1 cellular context compared by ENCODE assay signal in the genomic region with DNA sequence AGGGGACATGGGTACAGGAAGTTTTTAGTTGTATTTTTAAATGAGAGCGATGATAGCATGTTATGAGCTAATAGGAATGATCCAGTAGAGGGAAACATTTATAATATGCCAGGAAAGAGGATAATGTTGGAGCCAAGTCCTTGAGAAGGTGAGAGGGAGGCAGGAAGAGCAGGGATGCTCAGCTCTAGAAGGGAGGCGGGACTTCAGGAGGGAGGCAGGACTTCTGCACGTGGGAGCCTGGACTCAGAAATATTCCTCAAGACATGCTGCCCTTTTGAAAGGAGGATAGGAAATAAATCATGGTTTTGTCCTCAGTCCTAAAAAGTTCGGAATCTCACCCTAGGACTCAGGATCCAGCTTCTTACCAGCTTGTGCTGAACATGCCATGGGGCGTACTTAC.
TF ChIP-seq lines count a peak whose summit lies in the region.

No MANE protein-coding gene starts in this region.

TF ChIP-seq in IMR-90, 13 proteins besides CTCF, POLR2A, EP300 and RAD21:
- TF ChIP-seq, protein P1, sequence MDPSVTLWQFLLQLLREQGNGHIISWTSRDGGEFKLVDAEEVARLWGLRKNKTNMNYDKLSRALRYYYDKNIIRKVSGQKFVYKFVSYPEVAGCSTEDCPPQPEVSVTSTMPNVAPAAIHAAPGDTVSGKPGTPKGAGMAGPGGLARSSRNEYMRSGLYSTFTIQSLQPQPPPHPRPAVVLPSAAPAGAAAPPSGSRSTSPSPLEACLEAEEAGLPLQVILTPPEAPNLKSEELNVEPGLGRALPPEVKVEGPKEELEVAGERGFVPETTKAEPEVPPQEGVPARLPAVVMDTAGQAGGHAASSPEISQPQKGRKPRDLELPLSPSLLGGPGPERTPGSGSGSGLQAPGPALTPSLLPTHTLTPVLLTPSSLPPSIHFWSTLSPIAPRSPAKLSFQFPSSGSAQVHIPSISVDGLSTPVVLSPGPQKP (IDR thresholded peaks at IDR 0.05; ENCODE audit: borderline replicate concordance, low read depth, low read length), result no peak
- 0 out of 2 replicates have a peak, but pooled peaks have one; percentile 3 for TF ChIP-seq MXI1 (IDR thresholded peaks at IDR 0.05; ENCODE audit: borderline replicate concordance, low read depth, low read length)
